In genomic region chr22:35258144-35258988, GRCh38 we compare ENCODE assay signal across 8 cellular contexts. TPM values are rescaled to one million over a fixed set of nuclear protein-coding genes. Genes with fewer than 3 reads are reported as not detected.
DNase-seq lines count a peak whose midpoint lies in the region; ATAC-seq and TF ChIP-seq lines count a peak whose summit lies in the region.

No MANE protein-coding gene starts in this region.

- H3K9me3 ChIP-seq in Caco-2: no peaks in the 10 kb centered on the region

- H3K27me3 Mint-ChIP-seq in Caco-2 (ENCODE audit: insufficient read depth, unreplicated experiment) (no peaks in the 10 kb centered on the region), WTC11 (ENCODE audit: low read depth) (0 out of 2 replicates have a peak, but pooled peaks cover 2% of the 10 kb centered on the region), osteocyte (ENCODE audit: unreplicated experiment) (no peaks in the 10 kb centered on the region)

- H3K4me3 ChIP-seq in Caco-2 (ENCODE audit: low read depth, low read length): peak overlapping the region; percentile 65

- peak overlapping the region; percentile 94 for H3K27ac ChIP-seq in foreskin keratinocyte

- H3K36me3 ChIP-seq in Caco-2 (ENCODE audit: control insufficient read depth, insufficient read depth, low read length): peaks cover 2% of the 10 kb centered on the region; the same call in 1 of the 2 replicates

- BruUV-seq in Caco-2 (replicated peaks; lab: Mats Ljungman, UMichigan): TSS peak; percentile 34

- H3K27ac Mint-ChIP-seq in Caco-2 (ENCODE audit: unreplicated experiment) (peak overlapping the region; percentile 89), WTC11 (peak overlapping the region; percentile 96), osteocyte (ENCODE audit: unreplicated experiment) (peak overlapping the region; percentile 90)

- CTCF ChIA-PET in Caco-2 (lab: Charles Lee) (interaction anchor here (0.7 to 1.5 kb wide), 3 partner anchors 11 to 42 kb away, joined by 3 to 8 read pairs (median 4); partner anchors contain the start of gene TOM1), WTC11 (lab: Charles Lee) (interaction anchor here (0.6 to 2.9 kb wide), 4 partner anchors 27 to 173 kb away, joined by 3 to 18 read pairs (median 4); partner anchors contain the start of gene TOM1)

- intact Hi-C loops in Caco-2 (cut with micrococcal nuclease; ENCODE audit: unreplicated experiment): no loop called here

- H3K36me3 Mint-ChIP-seq in Caco-2 (ENCODE audit: insufficient read depth, unreplicated experiment) (peaks cover 19% of the 10 kb centered on the region), WTC11 (peaks cover 15% of the 10 kb centered on the region), osteocyte (ENCODE audit: unreplicated experiment) (peaks cover 3% of the 10 kb centered on the region)

- peak; percentile 2 for ATAC-seq in HG03565 (IDR thresholded peaks at IDR 0.05; ENCODE audit: unreplicated experiment)
- peak; percentile 70 for ATAC-seq in WTC11
- ATAC-seq in foreskin keratinocyte: peak; percentile 37
- no peak for ATAC-seq in HG03457 (IDR thresholded peaks at IDR 0.05; ENCODE audit: unreplicated experiment)
- ATAC-seq in HG02759 (IDR thresholded peaks at IDR 0.05; ENCODE audit: unreplicated experiment): no peak
- ATAC-seq in GM18520 (IDR thresholded peaks at IDR 0.05; ENCODE audit: unreplicated experiment): no peak

- DNase-seq in Caco-2 (no peak), WTC11 (ENCODE audit: low spot score) (peak; percentile 34), foreskin keratinocyte (peak in 1 of 2 donors; percentile 22), osteocyte (ENCODE audit: extremely low spot score, unreplicated experiment) (no peak)

- H3K4me3 Mint-ChIP-seq in Caco-2 (ENCODE audit: unreplicated experiment): peak overlapping the region; percentile 75
- H3K4me3 Mint-ChIP-seq in WTC11: peak overlapping the region; percentile 90
- peak overlapping the region; percentile 87 for H3K4me3 Mint-ChIP-seq in osteocyte (ENCODE audit: unreplicated experiment)

- H3K4me1 ChIP-seq in Caco-2 (no peaks in the 10 kb centered on the region), foreskin keratinocyte (no peaks in the 10 kb centered on the region)

- H3K27me3 ChIP-seq in Caco-2 (replicated peaks; ENCODE audit: control insufficient read depth, insufficient read depth, low read length) (no peaks in the 10 kb centered on the region), foreskin keratinocyte (no peaks in the 10 kb centered on the region)

- H3K4me1 Mint-ChIP-seq in Caco-2 (ENCODE audit: low read depth, unreplicated experiment) (peaks cover 21% of the 10 kb centered on the region), WTC11 (peaks cover 26% of the 10 kb centered on the region), osteocyte (ENCODE audit: unreplicated experiment) (peaks cover 20% of the 10 kb centered on the region)

- no peaks in the 10 kb centered on the region for H3K9me3 Mint-ChIP-seq in Caco-2 (ENCODE audit: unreplicated experiment)
- no peaks in the 10 kb centered on the region for H3K9me3 Mint-ChIP-seq in WTC11
- no peaks in the 10 kb centered on the region for H3K9me3 Mint-ChIP-seq in osteocyte (ENCODE audit: unreplicated experiment)

- no peak for TF ChIP-seq CTCF in Caco-2 (IDR thresholded peaks at IDR 0.05; ENCODE audit: insufficient read depth in 1 of 2, low read depth in 1 of 2, low read length in 1 of 2, severe bottlenecking in 1 of 2, unreplicated experiment in 1 of 2)
- no peak for TF ChIP-seq CTCF in WTC11 (IDR thresholded peaks at IDR 0.05)
- TF ChIP-seq CTCF in foreskin keratinocyte (conservative IDR thresholded peaks at IDR 0.05): no peak
- TF ChIP-seq CTCF in osteocyte (IDR thresholded peaks at IDR 0.05): no peak

- POLR2A ChIA-PET in Caco-2 (lab: Charles Lee): interaction anchor here (1.7 kb wide), 1 partner anchor 41 kb away, joined by 8 read pairs; the partner anchor contains the start of gene TOM1
- POLR2A ChIA-PET in WTC11 (lab: Charles Lee): no interaction called here

TF ChIP-seq in WTC11, 78 proteins besides CTCF, POLR2A, EP300 and RAD21:
- TF ChIP-seq CBFB (CRISPR knock-in tag; IDR thresholded peaks at IDR 0.05; ENCODE audit: low read depth): no peak
- TF ChIP-seq PRDM15 (CRISPR knock-in tag; IDR thresholded peaks at IDR 0.05): no peak
- no peak for TF ChIP-seq OVOL2 (CRISPR knock-in tag; IDR thresholded peaks at IDR 0.05; ENCODE audit: borderline replicate concordance)
- TF ChIP-seq USF1 (CRISPR knock-in tag; IDR thresholded peaks at IDR 0.05): no peak
- no peak for TF ChIP-seq ZNF263 (CRISPR knock-in tag; IDR thresholded peaks at IDR 0.05; ENCODE audit: low read depth)
- TF ChIP-seq TEAD1 (CRISPR knock-in tag; IDR thresholded peaks at IDR 0.05): no peak
- TF ChIP-seq MAX (CRISPR knock-in tag; IDR thresholded peaks at IDR 0.05): no peak
- TF ChIP-seq ZNF138 (CRISPR knock-in tag; conservative IDR thresholded peaks at IDR 0.05): no peak
- TF ChIP-seq ETV6 (CRISPR knock-in tag; IDR thresholded peaks at IDR 0.05): no peak
- no peak for TF ChIP-seq TCF7 (CRISPR knock-in tag; IDR thresholded peaks at IDR 0.05; ENCODE audit: low read depth)
- TF ChIP-seq ZNF281 (CRISPR knock-in tag; IDR thresholded peaks at IDR 0.05): no peak
- TF ChIP-seq USF2 (CRISPR knock-in tag; IDR thresholded peaks at IDR 0.05): no peak

RNA-seq across cellular contexts. Expression of gene HMGXB4, which starts 1.1 kb away (rescaled TPM):
- total RNA-seq in Caco-2 (2022) (22.3 and 22.6 TPM in 2 replicates), WTC11 (2021) (34.6 to 42.1 TPM (median 36.8 TPM) in 3 replicates), foreskin keratinocyte (19.8 and 20.5 TPM in 2 replicates), osteocyte (25.7 and 26.8 TPM in 2 replicates)
- polyA plus RNA-seq in foreskin keratinocyte: 5.4 and 7.1 TPM in 2 replicates

RNA-seq across cellular contexts. Expression of gene TOM1, which starts 41.3 kb away (rescaled TPM):
- 43.3 and 47.4 TPM in 2 replicates for total RNA-seq in Caco-2 (2022)
- total RNA-seq in WTC11 (2021): 23.5 to 25.7 TPM (median 25.4 TPM) in 3 replicates
- 9.0 and 10.0 TPM in 2 replicates for total RNA-seq in foreskin keratinocyte
- 8.9 and 10.4 TPM in 2 replicates for polyA plus RNA-seq in foreskin keratinocyte
- total RNA-seq in osteocyte: 55.5 and 57.6 TPM in 2 replicates

Comparison
In these comparisons a context has a peak if more than half of its experiments do, and no peak if none do; other contexts are left out.
1. ATAC-seq: peak in HG03565 (single experiment), WTC11 (single experiment) and foreskin keratinocyte (single experiment); none in HG03457 (single experiment), HG02759 (single experiment) and GM18520 (single experiment).
2. Peak in every context shown above with its lines, with median percentiles within 50 percentile points of each other: H3K27ac Mint-ChIP-seq and H3K4me3 Mint-ChIP-seq.